8 cellular contexts compared by ENCODE assay signal in genomic region chr2:175167792-175168563, GRCh38. TPM values are rescaled to one million over a fixed set of nuclear protein-coding genes. Genes with fewer than 3 reads are reported as not detected.
DNase-seq lines count a peak whose midpoint lies in the region; ATAC-seq lines count a peak whose summit lies in the region.

TSS of gene ATF2 (minus strand) at chr2:175168203. CDS start at chr2:175136443, 31,760 bp downstream.

- no peaks in the 10 kb centered on the region for H3K36me3 ChIP-seq in effector memory CD4-positive, alpha-beta T cell (ENCODE audit: control insufficient read depth, insufficient read depth, low read length)

- H3K27me3 ChIP-seq in effector memory CD4-positive, alpha-beta T cell (replicated peaks; ENCODE audit: control insufficient read depth, insufficient read depth, low read length, poor library complexity, severe bottlenecking), result no peaks in the 10 kb centered on the region

- peaks cover 7% of the 10 kb centered on the region for H3K4me1 ChIP-seq in effector memory CD4-positive, alpha-beta T cell (ENCODE audit: control insufficient read depth, insufficient read depth, low read length, poor library complexity, severe bottlenecking)

- peak within 1 kb of the TSS; percentile 97 for H3K4me3 ChIP-seq in effector memory CD4-positive, alpha-beta T cell (ENCODE audit: insufficient read depth, low read depth, low read length, poor library complexity, severe bottlenecking)

- DNase-seq in COLO668 (lab: John Stamatoyannopoulos, UW; ENCODE audit: unreplicated experiment), result peak; percentile 97
- peak; percentile 99 for DNase-seq in HT1080 (ENCODE audit: low read depth)
- peak; percentile 99 for DNase-seq in NOMO-1 treated with DMSO at 0.1 percent for 48 hours (lab: John Stamatoyannopoulos, UW; ENCODE audit: unreplicated experiment)
- peak; percentile 95 to 98 for DNase-seq in activated CD8-positive, alpha-beta memory T cell treated with anti-CD3 and anti-CD28 coated beads for 4 hours (ENCODE audit: low read depth in 2 of 2)
- peak; percentile 97 to 99 (median 98) for DNase-seq in effector memory CD4-positive, alpha-beta T cell
- DNase-seq in lung microvascular endothelial cell (ENCODE audit: low read depth in 2 of 2), result peak; percentile 91 to 100
- DNase-seq in stimulated activated CD4-positive, alpha-beta T cell treated with anti-CD3 and anti-CD28 coated beads, TNF-alpha, amount 100 ng/mL, for 48 hours (ENCODE audit: low read depth in 3 of 3), result peak; percentile 95 to 98 (median 96)

- H3K9me3 ChIP-seq in effector memory CD4-positive, alpha-beta T cell (ENCODE audit: control insufficient read depth, low read length), result no peaks in the 10 kb centered on the region

- H3K27ac ChIP-seq in effector memory CD4-positive, alpha-beta T cell (ENCODE audit: insufficient read depth, low read length, poor library complexity, severe bottlenecking), result peak within 1 kb of the TSS; percentile 89

- peak; percentile 95 for ATAC-seq in GM21360 (IDR thresholded peaks at IDR 0.05; ENCODE audit: unreplicated experiment)

RNA-seq across cellular contexts. Expression of gene ATF2, which starts in this region (rescaled TPM):
- 23.6 and 29.8 TPM in 2 replicates for total RNA-seq in HT1080 (2014; rRNA removed; shearing (Covaris generic))
- 29.2 and 35.9 TPM in 2 replicates for polyA plus RNA-seq in HT1080 (2015; cell fraction: cytosol; rRNA removed)
- 28.7 and 31.4 TPM in 2 replicates for polyA plus RNA-seq in HT1080 (2015; cell fraction: nucleus; rRNA removed)
- total RNA-seq in lung microvascular endothelial cell, result 26.6 and 44.4 TPM in 2 replicates

Comparison
In these comparisons a context has a peak if more than half of its experiments do, and no peak if none do; other contexts are left out.
1. Peak in every context shown above with its lines: DNase-seq, ATAC-seq, H3K4me3 ChIP-seq and H3K27ac ChIP-seq.